Comparison of ENCODE assay signal across 28 cellular contexts in the genomic region with DNA sequence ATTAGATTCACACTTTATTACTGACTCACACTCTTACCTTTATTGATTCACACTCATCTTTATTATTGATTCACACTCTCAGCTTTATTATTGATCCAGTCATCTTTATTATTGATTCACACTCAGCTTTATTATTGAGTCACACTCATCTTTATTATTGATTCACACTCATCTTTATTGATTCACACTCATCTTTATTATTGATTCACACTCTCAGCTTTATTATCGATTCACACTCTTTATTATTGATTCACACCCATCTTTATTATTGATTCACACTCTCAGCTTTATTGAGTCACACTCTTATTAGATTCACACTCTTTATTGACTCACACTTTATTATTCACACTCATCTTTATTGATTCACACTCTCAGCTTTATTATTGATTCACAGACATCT. TPM values are rescaled to one million over a fixed set of nuclear protein-coding genes. Genes with fewer than 3 reads are reported as not detected.
DNase-seq lines count a peak whose midpoint lies in the region; ATAC-seq, FAIRE-seq and TF ChIP-seq lines count a peak whose summit lies in the region.
"Had no signal": no experiment of that assay in that cellular context is flagged by ENCODE, and none has a peak within 500 bp of the region (broad histone marks: within the 10 kb centered on the region; RNA-seq: fewer than 3 reads in every experiment).

No MANE protein-coding gene starts in this region.

- H3K4me1 ChIP-seq in K562 (replicated peaks in 1 of 2; ENCODE audit: control insufficient read depth in 2 of 2, insufficient read depth in 2 of 2, low read length in 2 of 2) (peaks cover 20 to 41% of the 10 kb centered on the region in 2 experiments; a peak in 4 of 5 replicates), osteoblast (ENCODE audit: insufficient read depth, low read length) (peaks cover 7% of the 10 kb centered on the region), small intestine (ENCODE audit: control insufficient read depth in 2 of 2, insufficient read depth in 1 of 2, low read depth in 1 of 2, low read length in 1 of 2) (no peaks in the 10 kb centered on the region)
- H3K4me1 ChIP-seq: BE2C had no signal

- no peak overlapping the region for H3K27ac Mint-ChIP-seq in activated CD4-positive, alpha-beta T cell treated with anti-CD3 and anti-CD28 coated beads, Interleukin-2, amount 10 ng/mL, durations not matched to agents 24 days and 14 days
- H3K27ac Mint-ChIP-seq: CD14-positive monocyte; CD4-positive, alpha-beta memory T cell; CD4-positive, CD25-positive, alpha-beta regulatory T cell had no signal

- intact Hi-C loops in K562 (cut with micrococcal nuclease): loop anchor here (10.0 kb wide), 1 partner anchor 56 kb away; no protein-coding TSS in a partner anchor
- intact Hi-C loops in activated CD4-positive, alpha-beta T cell treated with anti-CD3 and anti-CD28 coated beads, Interleukin-2, amount 10 ng/mL, durations not matched to agents 24 days and 14 days (cut with micrococcal nuclease): no loop called here

- no peak overlapping the region for H3K4me2 ChIP-seq in K562 (ENCODE audit: insufficient read depth, low read length)
- no peak overlapping the region for H3K4me2 ChIP-seq in osteoblast (ENCODE audit: insufficient read depth, low read length)
- H3K4me2 ChIP-seq: BLaER1 had no signal

- H4K20me1 ChIP-seq in K562 (replicated peaks; ENCODE audit: control insufficient read depth, insufficient read depth, low read length) (no peaks in the 10 kb centered on the region), osteoblast (ENCODE audit: insufficient read depth, low read length) (no peaks in the 10 kb centered on the region)

- no peak for TF ChIP-seq CTCF in K562 (IDR thresholded peaks at IDR 0.05 in 2 of 3, conservative IDR thresholded peaks at IDR 0.05 in 1 of 3; ENCODE audit: insufficient read depth in 2 of 3, low read depth in 1 of 3, low read length in 3 of 3)
- no peak for TF ChIP-seq CTCF in osteoblast (IDR thresholded peaks at IDR 0.05; ENCODE audit: extremely low read depth, low read depth, low read length)
- TF ChIP-seq CTCF in coronary artery (IDR thresholded peaks at IDR 0.05): no peak

- TF ChIP-seq RAD21 in K562 (CRISPR knock-in tag; conservative IDR thresholded peaks at IDR 0.05 in 1 of 2, IDR thresholded peaks at IDR 0.05 in 1 of 2): no peak

- ATAC-seq in K562: no peak
- ATAC-seq: GM12878 had no signal

- peaks cover 4% of the 10 kb centered on the region for H3K27me3 Mint-ChIP-seq in activated CD4-positive, alpha-beta T cell treated with anti-CD3 and anti-CD28 coated beads, Interleukin-2, amount 10 ng/mL, durations not matched to agents 24 days and 14 days

- FAIRE-seq in A204.1 (lab: Jason Lieb, UNC) (peak; percentile 46), K562 (lab: Jason Lieb, UNC) (no peak), small intestine (lab: Jason Lieb, UNC) (peak; percentile 72)
- FAIRE-seq: GM12878, GM12892, GM18507 had no signal

- H3K36me3 ChIP-seq in K562 (ENCODE audit: control insufficient read depth, insufficient read depth, low read length) (no peaks in the 10 kb centered on the region), osteoblast (ENCODE audit: insufficient read depth, low read length) (no peaks in the 10 kb centered on the region), small intestine (ENCODE audit: control insufficient read depth in 2 of 2, insufficient read depth in 2 of 2, low read length in 2 of 2) (no peaks in the 10 kb centered on the region)
- H3K36me3 ChIP-seq: BE2C had no signal

- no peaks in the 10 kb centered on the region for H3K36me3 Mint-ChIP-seq in activated CD4-positive, alpha-beta T cell treated with anti-CD3 and anti-CD28 coated beads, Interleukin-2, amount 10 ng/mL, durations not matched to agents 24 days and 14 days (ENCODE audit: low read depth)
- H3K36me3 Mint-ChIP-seq: CD14-positive monocyte; CD4-positive, alpha-beta memory T cell; CD4-positive, CD25-positive, alpha-beta regulatory T cell; CD8-positive, alpha-beta memory T cell had no signal

- POLR2A ChIA-PET in K562 (lab: Yijun Ruan, JAX): no interaction called here

- TF ChIP-seq POLR2A in K562 (conservative IDR thresholded peaks at IDR 0.05): no peak

- H3K9ac ChIP-seq in K562 (ENCODE audit: insufficient read depth in 1 of 2, low read depth in 2 of 2, low read length in 2 of 2): no peak overlapping the region
- H3K9ac ChIP-seq: BLaER1 had no signal

- H3K4me3 ChIP-seq in K562: no peak overlapping the region
- H3K4me3 ChIP-seq in osteoblast (ENCODE audit: insufficient read depth, low read length): no peak overlapping the region
- no peak overlapping the region for H3K4me3 ChIP-seq in small intestine (ENCODE audit: low read depth in 1 of 2, low read length in 2 of 2)
- H3K4me3 ChIP-seq in coronary artery: no peak overlapping the region
- H3K4me3 ChIP-seq: BLaER1, GM12878 had no signal

- H3K9me3 ChIP-seq in K562 (replicated peaks; ENCODE audit: control insufficient read depth, insufficient read depth, low read depth, low read length) (no peaks in the 10 kb centered on the region; the same call in 1 of the 2 replicates), osteoblast (ENCODE audit: low read depth, low read length) (no peaks in the 10 kb centered on the region), small intestine (ENCODE audit: control insufficient read depth, low read depth) (no peaks in the 10 kb centered on the region)
- H3K9me3 ChIP-seq: BE2C, BLaER1 had no signal

- H2AFZ ChIP-seq in K562 (ENCODE audit: low read depth, low read length) (no peak overlapping the region), osteoblast (ENCODE audit: low read length) (no peak overlapping the region)

- TF ChIP-seq EP300 in K562 (IDR thresholded peaks at IDR 0.05; ENCODE audit: low read length): no peak

- no peak for DNase-seq in K562 (ENCODE audit: extremely low read depth in 1 of 4, low spot score in 3 of 4)
- peak; percentile 18 for DNase-seq in osteoblast (ENCODE audit: insufficient read length, low spot score, missing footprints)
- DNase-seq in small intestine: no peak
- DNase-seq in activated CD4-positive, alpha-beta T cell treated with anti-CD3 and anti-CD28 coated beads, Interleukin-2, amount 10 ng/mL, durations not matched to agents 24 days and 14 days: no peak
- no peak for DNase-seq in coronary artery (ENCODE audit: low spot score)
- no peak for DNase-seq in NCI-H1436 (lab: John Stamatoyannopoulos, UW)
- DNase-seq: ACHN; BE2C; C1 segment of cervical spinal cord; CD4-positive, alpha-beta memory T cell; CD4-positive, CD25-positive, alpha-beta regulatory T cell; CD8-positive, alpha-beta memory T cell; COR-L47; DMS 273 treated with DMSO at 0.1 percent for 48 hours; DMS153; DMS53; DMS79; DND-41; EL; GDM1 had no signal

- H3K27me3 ChIP-seq in K562 (ENCODE audit: control insufficient read depth in 2 of 2, insufficient read depth in 2 of 2, low read length in 2 of 2) (no peaks in the 10 kb centered on the region), osteoblast (ENCODE audit: insufficient read depth, low read length) (no peaks in the 10 kb centered on the region), small intestine (ENCODE audit: control insufficient read depth in 2 of 2, insufficient read depth in 2 of 2, low read length in 2 of 2) (no peaks in the 10 kb centered on the region)
- H3K27me3 ChIP-seq: BE2C, BLaER1 had no signal

- CTCF ChIA-PET in K562 (lab: Yijun Ruan, JAX; ENCODE audit: low intra/inter-chr PET ratio): no interaction called here

- H3K4me3 Mint-ChIP-seq in activated CD4-positive, alpha-beta T cell treated with anti-CD3 and anti-CD28 coated beads, Interleukin-2, amount 10 ng/mL, durations not matched to agents 24 days and 14 days: no peak overlapping the region
- H3K4me3 Mint-ChIP-seq: CD14-positive monocyte; CD4-positive, alpha-beta memory T cell; CD4-positive, CD25-positive, alpha-beta regulatory T cell; CD8-positive, alpha-beta memory T cell had no signal

- H3K27ac ChIP-seq in K562 (ENCODE audit: extremely low read depth, low read depth, low read length): no peak overlapping the region
- no peak overlapping the region for H3K27ac ChIP-seq in osteoblast (ENCODE audit: low read depth, low read length)
- H3K27ac ChIP-seq in small intestine (ENCODE audit: low read depth in 1 of 2, low read length in 1 of 2): no peak overlapping the region
- H3K27ac ChIP-seq in coronary artery: no peak overlapping the region
- H3K27ac ChIP-seq: 22Rv1, BLaER1 had no signal

- no peaks in the 10 kb centered on the region for H3K79me2 ChIP-seq in K562 (ENCODE audit: control insufficient read depth, insufficient read depth, low read length)
- H3K79me2 ChIP-seq in osteoblast (ENCODE audit: insufficient read depth, low read length): no peaks in the 10 kb centered on the region

- no peaks in the 10 kb centered on the region for H3K4me1 Mint-ChIP-seq in activated CD4-positive, alpha-beta T cell treated with anti-CD3 and anti-CD28 coated beads, Interleukin-2, amount 10 ng/mL, durations not matched to agents 24 days and 14 days
- H3K4me1 Mint-ChIP-seq: CD4-positive, alpha-beta memory T cell; CD4-positive, CD25-positive, alpha-beta regulatory T cell; CD8-positive, alpha-beta memory T cell had no signal

- in situ Hi-C loops in K562 (cut with MboI): no loop called here

- WGBS in K562 (ENCODE audit: insufficient coverage, low coverage, missing lambda C conversion rate): 26% methylated on average over 1 of the region's 1 CpG
- 70 to 89% (median 83%) methylated on average over 1 of the region's 1 CpG for WGBS in small intestine, 3 donors

- BruUV-seq in K562 (replicated peaks; lab: Mats Ljungman, UMichigan): no TSS peak

- no peaks in the 10 kb centered on the region for H3K9me1 ChIP-seq in K562 (ENCODE audit: control insufficient read depth, insufficient read depth, low read length)

- H3K9me3 Mint-ChIP-seq in activated CD4-positive, alpha-beta T cell treated with anti-CD3 and anti-CD28 coated beads, Interleukin-2, amount 10 ng/mL, durations not matched to agents 24 days and 14 days: no peaks in the 10 kb centered on the region

RNA-seq across cellular contexts. Expression of a gene that starts 31.3 kb away (rescaled TPM):
- total RNA-seq in K562 (2011; cell fraction: chromatin; rRNA removed; ENCODE audit: low replicate concordance): 0.14 TPM in 1 of 2 replicates, not detected in the other
- total RNA-seq in K562 (2011; cell fraction: nucleolus; rRNA removed): 0.17 and 0.53 TPM in 2 replicates
- total RNA-seq in K562 (2011; cell fraction: nucleoplasm; rRNA removed): 0.15 TPM in 1 of 2 replicates, not detected in the other
- total RNA-seq in K562 (2014; rRNA removed): not detected in 2 replicates
- not detected in 2 replicates for total RNA-seq in K562 (2014; rRNA removed; fragmentation: Illumina TruSeq; extraction: Trizol)
- not detected in 2 replicates for total RNA-seq in K562 (2015; rRNA removed; fragmentation: Illumina TruSeq; extraction: Trizol)
- total RNA-seq in K562 (2021): 0.16 TPM in 1 of 2 replicates, not detected in the other
- 0.04 and 0.18 TPM in 2 replicates for polyA plus RNA-seq in K562 (2011; rRNA removed)
- polyA plus RNA-seq in K562 (2011; cell fraction: cytosol; rRNA removed): 0.09 and 0.10 TPM in 2 replicates
- polyA plus RNA-seq in K562 (2011; cell fraction: nucleus; rRNA removed): 0.14 and 0.15 TPM in 2 replicates
- 0.20 and 0.42 TPM in 2 replicates for polyA plus RNA-seq in K562 (2012)
- 0.07 TPM in 1 of 2 replicates, not detected in the other for polyA plus RNA-seq in K562 (2014; fragmentation: Illumina TruSeq; extraction: Trizol)
- not detected for polyA plus RNA-seq in K562 (2014; fragmentation: Nextera tagmentation; extraction: Ambion mirVana)
- not detected in 2 replicates for polyA plus RNA-seq in K562 (2014; rRNA removed)
- not detected in 2 replicates for polyA minus RNA-seq in K562 (2011; rRNA and poly(A)+ RNA removed)
- polyA minus RNA-seq in K562 (2011; cell fraction: cytosol; rRNA and poly(A)+ RNA removed): not detected in 2 replicates
- 0.11 TPM in 1 of 2 replicates, not detected in the other for polyA minus RNA-seq in K562 (2011; cell fraction: nucleus; rRNA and poly(A)+ RNA removed)
- 4.0 and 11.5 TPM in 2 replicates for total RNA-seq in osteoblast
- polyA plus RNA-seq in small intestine: 10 to 100 TPM in 1 of 3 donors, 1 to 10 TPM in 1, under 1 TPM in 1; 0.67 to 13.2 (median 3.8) TPM
- total RNA-seq in activated CD4-positive, alpha-beta T cell treated with anti-CD3 and anti-CD28 coated beads, Interleukin-2, amount 10 ng/mL, durations not matched to agents 24 days and 14 days: 0.12 TPM in 1 of 2 replicates, not detected in the other
- total RNA-seq: A172; CD4-positive, alpha-beta memory T cell; CD4-positive, CD25-positive, alpha-beta regulatory T cell; CD8-positive, alpha-beta memory T cell had no signal
- polyA plus RNA-seq: CD14-positive monocyte; CD4-positive, alpha-beta memory T cell; CD4-positive, CD25-positive, alpha-beta regulatory T cell; CD8-positive, alpha-beta memory T cell had no signal
